11 cellular contexts compared by ENCODE assay signal in genomic region chr6:56091159-56091869, GRCh38.
DNase-seq lines count a peak whose midpoint lies in the region; ATAC-seq, FAIRE-seq and TF ChIP-seq lines count a peak whose summit lies in the region.
"Had no signal": no experiment of that assay in that cellular context is flagged by ENCODE, and none has a peak within 500 bp of the region (broad histone marks: within the 10 kb centered on the region; RNA-seq: fewer than 3 reads in every experiment).

No MANE protein-coding gene starts in this region.

- H3K27ac ChIP-seq in SK-N-MC (peak overlapping the region; percentile 95), thoracic aorta (peak overlapping the region; percentile 66 to 89), kidney (ENCODE audit: low read depth in 2 of 2, low read length in 2 of 2) (no peak overlapping the region)
- H3K27ac ChIP-seq: right lobe of liver had no signal

- FAIRE-seq in kidney (lab: Jason Lieb, UNC), result no peak

- no peaks in the 10 kb centered on the region for H3K36me3 Mint-ChIP-seq in activated naive CD4-positive, alpha-beta T cell treated with anti-CD3 and anti-CD28 coated beads, Interleukin-2, amount 10 ng/mL, durations not matched to agents 7 days and 5 days

- no peaks in the 10 kb centered on the region for H3K4me1 Mint-ChIP-seq in activated naive CD4-positive, alpha-beta T cell treated with anti-CD3 and anti-CD28 coated beads, Interleukin-2, amount 10 ng/mL, durations not matched to agents 7 days and 5 days
- H3K4me1 Mint-ChIP-seq: B cell had no signal

- TF ChIP-seq CTCF in thoracic aorta (IDR thresholded peaks at IDR 0.05), result no peak
- TF ChIP-seq CTCF in kidney (IDR thresholded peaks at IDR 0.05; ENCODE audit: borderline replicate concordance, extremely low read depth, insufficient read depth), result no peak

- H3K9me3 Mint-ChIP-seq in activated naive CD4-positive, alpha-beta T cell treated with anti-CD3 and anti-CD28 coated beads, Interleukin-2, amount 10 ng/mL, durations not matched to agents 7 days and 5 days, result peaks cover 9% of the 10 kb centered on the region

- H3K4me1 ChIP-seq in thoracic aorta (ENCODE audit: control insufficient read depth in 1 of 2, low read depth in 2 of 2) (peaks cover 11 to 43% of the 10 kb centered on the region in 2 donors), kidney (ENCODE audit: control insufficient read depth in 1 of 2, insufficient read depth in 1 of 2, low read depth in 1 of 2, low read length in 2 of 2) (no peaks in the 10 kb centered on the region)
- H3K4me1 ChIP-seq: right lobe of liver had no signal

- peak overlapping the region; percentile 57 for H3K4me3 ChIP-seq in SK-N-MC
- peak overlapping the region; percentile 57 for H3K4me3 ChIP-seq in thoracic aorta
- H3K4me3 ChIP-seq in kidney (ENCODE audit: low read length in 2 of 2), result no peak overlapping the region
- H3K4me3 ChIP-seq: right lobe of liver had no signal

- peak in 2 of 3 experiments; percentile 33 to 38 for DNase-seq in NCI-H1417 (lab: John Stamatoyannopoulos, UW)
- DNase-seq in NCI-H1417 treated with DMSO at 0.1 percent for 48 hours (lab: John Stamatoyannopoulos, UW), result no peak
- peak; percentile 83 for DNase-seq in SK-N-MC (ENCODE audit: low read depth, low spot score)
- DNase-seq in glomerular visceral epithelial cell (ENCODE audit: extremely low spot score), result peak; percentile 75
- DNase-seq in thoracic aorta (ENCODE audit: low spot score), result no peak
- DNase-seq in kidney, result no peak
- DNase-seq in effector CD4-positive, alpha-beta T cell, result no peak
- no peak for DNase-seq in activated naive CD4-positive, alpha-beta T cell treated with anti-CD3 and anti-CD28 coated beads, Interleukin-2, amount 10 ng/mL, durations not matched to agents 7 days and 5 days
- DNase-seq: right lobe of liver had no signal

- H3K4me3 Mint-ChIP-seq in activated naive CD4-positive, alpha-beta T cell treated with anti-CD3 and anti-CD28 coated beads, Interleukin-2, amount 10 ng/mL, durations not matched to agents 7 days and 5 days, result no peak overlapping the region
- H3K4me3 Mint-ChIP-seq: B cell, brain had no signal

- H3K27me3 ChIP-seq in thoracic aorta (replicated peaks; ENCODE audit: insufficient read depth), result no peaks in the 10 kb centered on the region
- H3K27me3 ChIP-seq: right lobe of liver had no signal

- H3K9ac ChIP-seq in SK-N-MC (ENCODE audit: insufficient read length) (peak overlapping the region; percentile 59), kidney (ENCODE audit: low read length in 2 of 2) (no peak overlapping the region)

- H3K36me3 ChIP-seq in SK-N-MC (ENCODE audit: insufficient read depth, low read length), result peaks cover 64% of the 10 kb centered on the region
- peaks cover 7% of the 10 kb centered on the region for H3K36me3 ChIP-seq in thoracic aorta
- H3K36me3 ChIP-seq in kidney (ENCODE audit: control insufficient read depth in 1 of 2, insufficient read depth in 2 of 2, low read length in 2 of 2), result no peaks in the 10 kb centered on the region
- H3K36me3 ChIP-seq: right lobe of liver had no signal

- ATAC-seq in thoracic aorta (ENCODE audit: insufficient number of reproducible peaks, low FRiP score, low read depth), result no peak

- CTCF ChIA-PET in activated naive CD4-positive, alpha-beta T cell treated with anti-CD3 and anti-CD28 coated beads, Interleukin-2, amount 10 ng/mL, durations not matched to agents 7 days and 5 days (lab: Charles Lee), result no interaction called here

- H3K27me3 Mint-ChIP-seq in activated naive CD4-positive, alpha-beta T cell treated with anti-CD3 and anti-CD28 coated beads, Interleukin-2, amount 10 ng/mL, durations not matched to agents 7 days and 5 days, result no peaks in the 10 kb centered on the region
- H3K27me3 Mint-ChIP-seq: B cell, brain had no signal

- H3K9me3 ChIP-seq in SK-N-MC (ENCODE audit: low read depth, low read length) (peaks cover 10% of the 10 kb centered on the region), thoracic aorta (no peaks in the 10 kb centered on the region), kidney (ENCODE audit: control insufficient read depth in 1 of 2, low read length in 2 of 2) (no peaks in the 10 kb centered on the region)
- H3K9me3 ChIP-seq: right lobe of liver had no signal

- intact Hi-C loops in kidney (cut with DNase I), result no loop called here

- H3K27ac Mint-ChIP-seq in activated naive CD4-positive, alpha-beta T cell treated with anti-CD3 and anti-CD28 coated beads, Interleukin-2, amount 10 ng/mL, durations not matched to agents 7 days and 5 days, result no peak overlapping the region
- H3K27ac Mint-ChIP-seq: B cell had no signal

Comparison
In these comparisons a context has a peak if more than half of its experiments do, and no peak if none do; other contexts are left out.
1. DNase-seq: peak in NCI-H1417 (2 of 3), SK-N-MC (single experiment) and glomerular visceral epithelial cell (single experiment); none in NCI-H1417 treated with DMSO at 0.1 percent for 48 hours (single experiment), thoracic aorta (single experiment), kidney (single experiment), effector CD4-positive, alpha-beta T cell (single experiment) and activated naive CD4-positive, alpha-beta T cell treated with anti-CD3 and anti-CD28 coated beads, Interleukin-2, amount 10 ng/mL, durations not matched to agents 7 days and 5 days (single experiment).
2. H3K27ac ChIP-seq: peak in SK-N-MC (single experiment) and thoracic aorta (2 of 2); none in kidney (0 of 2).
3. H3K4me3 ChIP-seq: peak in SK-N-MC (single experiment) and thoracic aorta (single experiment); none in kidney (0 of 2).